ENCODE assay signal across 1 cellular context in the genomic region with DNA sequence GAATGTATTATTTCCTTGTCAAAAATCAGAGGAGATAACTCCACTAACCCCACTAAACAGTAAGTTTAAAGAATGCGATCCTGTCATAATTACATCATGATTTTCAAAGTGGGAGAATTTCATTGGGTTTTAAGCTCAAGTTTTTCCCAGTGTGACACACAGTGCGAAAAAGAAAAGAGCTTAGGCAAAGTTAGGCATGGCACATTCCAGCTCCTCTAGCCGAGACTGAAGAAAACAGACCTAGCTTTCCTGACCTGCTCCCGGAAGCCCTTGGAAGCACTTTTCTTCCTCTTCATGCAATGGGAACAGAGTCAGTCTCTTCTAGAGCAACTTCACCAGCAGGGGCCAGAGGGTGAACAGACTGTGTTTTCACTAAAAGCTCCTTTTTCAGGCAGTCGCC.
TF ChIP-seq lines count a peak whose summit lies in the region.

No MANE protein-coding gene starts in this region.

TF ChIP-seq in H1, 55 proteins besides CTCF, POLR2A, EP300 and RAD21:
- TF ChIP-seq CTBP2 (IDR thresholded peaks at IDR 0.05; ENCODE audit: borderline replicate concordance, insufficient read depth, insufficient read length, low read length) (no peak), CREB1 (IDR thresholded peaks at IDR 0.05) (no peak), CEBPB (IDR thresholded peaks at IDR 0.05; ENCODE audit: low read depth, low read length) (no peak), CBX8 (IDR thresholded peaks at IDR 0.05; ENCODE audit: borderline replicate concordance, low read depth, low read length) (no peak)
- TF ChIP-seq, protein P1, sequence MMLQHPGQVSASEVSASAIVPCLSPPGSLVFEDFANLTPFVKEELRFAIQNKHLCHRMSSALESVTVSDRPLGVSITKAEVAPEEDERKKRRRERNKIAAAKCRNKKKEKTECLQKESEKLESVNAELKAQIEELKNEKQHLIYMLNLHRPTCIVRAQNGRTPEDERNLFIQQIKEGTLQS (IDR thresholded peaks at IDR 0.05; ENCODE audit: insufficient read depth, low read depth, low read length): no peak
